In genomic region chr16:10692470-10692869, GRCh38 we compare ENCODE assay signal across 2 cellular contexts.
TF ChIP-seq lines count a peak whose summit lies in the region.

No MANE protein-coding gene starts in this region.

TF ChIP-seq in GM23338, 12 proteins besides CTCF, POLR2A, EP300 and RAD21 (continued from another document):
- TF ChIP-seq ZNF462 (CRISPR knock-in tag; IDR thresholded peaks at IDR 0.05): no peak
- TF ChIP-seq POLR2AphosphoS5 (IDR thresholded peaks at IDR 0.05; ENCODE audit: low read depth): no peak
- no peak for TF ChIP-seq EZH2phosphoT487 (IDR thresholded peaks at IDR 0.05; ENCODE audit: unreplicated experiment)
- no peak for TF ChIP-seq REST (IDR thresholded peaks at IDR 0.05; ENCODE audit: unreplicated experiment)
- no peak for TF ChIP-seq STAT1 (IDR thresholded peaks at IDR 0.05; ENCODE audit: unreplicated experiment)
- TF ChIP-seq CREB1 (CRISPR knock-in tag; IDR thresholded peaks at IDR 0.05; ENCODE audit: low read depth): no peak

TF ChIP-seq in WTC11, 78 proteins besides CTCF, POLR2A, EP300 and RAD21 (continued from another document):
- TF ChIP-seq STAT6 (CRISPR knock-in tag; conservative IDR thresholded peaks at IDR 0.05; ENCODE audit: low read depth): no peak
- TF ChIP-seq ATF6 (CRISPR knock-in tag; IDR thresholded peaks at IDR 0.05): no peak
- TF ChIP-seq SOX15 (CRISPR knock-in tag; IDR thresholded peaks at IDR 0.05): no peak
- no peak for TF ChIP-seq TCF7 (CRISPR knock-in tag; IDR thresholded peaks at IDR 0.05; ENCODE audit: low read depth)
- no peak for TF ChIP-seq ZNF281 (CRISPR knock-in tag; IDR thresholded peaks at IDR 0.05)
